ENCODE assay signal across 18 cellular contexts in the genomic region with DNA sequence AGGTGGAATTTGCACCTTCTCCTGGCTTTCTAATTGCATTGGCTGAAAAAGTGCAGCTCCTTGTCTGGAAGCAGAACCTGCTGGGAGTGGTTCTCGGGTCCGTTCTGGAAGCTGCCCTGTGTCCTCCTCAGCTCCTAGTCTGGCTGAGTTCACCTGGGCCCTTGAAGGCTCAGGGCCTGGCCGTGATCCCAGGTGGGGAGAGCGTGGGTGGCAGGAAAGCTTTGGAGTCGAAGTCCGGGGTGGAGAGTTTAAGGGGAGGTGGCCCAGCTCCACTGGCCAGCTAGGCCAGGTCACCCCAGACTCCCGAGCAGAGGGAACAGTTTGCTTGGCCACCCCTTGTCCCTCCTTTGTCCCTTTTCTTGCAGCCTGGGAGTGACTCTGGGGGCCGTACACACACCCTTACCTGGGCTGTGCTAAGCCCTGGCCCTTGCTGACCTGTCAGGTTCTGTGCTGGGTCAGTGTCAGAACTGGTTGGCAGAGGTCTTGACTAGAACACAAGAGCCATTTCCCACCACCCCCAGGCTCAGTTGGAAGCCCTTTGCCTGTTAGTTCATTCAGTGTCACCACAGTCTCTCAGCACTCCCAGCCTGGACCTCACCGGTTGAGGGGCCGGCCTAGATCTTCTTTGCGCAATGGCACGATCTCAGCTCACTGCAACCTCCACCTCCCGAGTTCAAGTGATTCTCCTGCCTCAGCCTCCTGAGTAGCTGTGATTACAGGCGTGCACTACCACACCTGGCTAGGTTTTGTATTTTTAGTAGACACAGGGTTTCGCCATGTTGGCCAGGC.
"Had no signal": no experiment of that assay in that cellular context is flagged by ENCODE, and none has a peak within 500 bp of the region (broad histone marks: within the 10 kb centered on the region; RNA-seq: fewer than 3 reads in every experiment).

No MANE protein-coding gene starts in this region.

- H3K9me3 ChIP-seq: gastrocnemius medialis, uterus had no signal

- ATAC-seq: gastrocnemius medialis; stimulated activated naive CD8-positive, alpha-beta T cell treated with anti-CD3 and anti-CD28 coated beads, Interleukin-15, Interleukin-2, amounts not matched to agents 100 U/mL and 50 U/mL, for 24 hours had no signal

- H3K27ac Mint-ChIP-seq: activated CD4-positive, alpha-beta memory T cell treated with anti-CD3 and anti-CD28 coated beads for 36 hours; activated naive CD8-positive, alpha-beta T cell treated with anti-CD3 and anti-CD28 coated beads for 36 hours had no signal

- H3K4me3 Mint-ChIP-seq: activated CD4-positive, alpha-beta memory T cell treated with anti-CD3 and anti-CD28 coated beads for 36 hours; activated naive CD8-positive, alpha-beta T cell treated with anti-CD3 and anti-CD28 coated beads for 36 hours; nephron had no signal

- H2AFZ ChIP-seq: hepatocyte had no signal

- H3K4me1 Mint-ChIP-seq: activated naive CD8-positive, alpha-beta T cell treated with anti-CD3 and anti-CD28 coated beads for 36 hours had no signal

- H3K4me3 ChIP-seq: gastrocnemius medialis, hepatocyte, uterus had no signal

- H3K27me3 Mint-ChIP-seq: activated CD4-positive, alpha-beta memory T cell treated with anti-CD3 and anti-CD28 coated beads for 36 hours; activated naive CD8-positive, alpha-beta T cell treated with anti-CD3 and anti-CD28 coated beads for 36 hours had no signal

- H3K4me2 ChIP-seq: hepatocyte had no signal

- H3K9me3 Mint-ChIP-seq: activated CD4-positive, alpha-beta memory T cell treated with anti-CD3 and anti-CD28 coated beads for 36 hours; activated naive CD8-positive, alpha-beta T cell treated with anti-CD3 and anti-CD28 coated beads for 36 hours had no signal

- H3K27ac ChIP-seq: gastrocnemius medialis, hepatocyte, uterus had no signal

- H3K27me3 ChIP-seq: gastrocnemius medialis, hepatocyte, uterus had no signal

- FAIRE-seq: bronchial epithelial cell, colon, TTC549 had no signal

- H3K36me3 Mint-ChIP-seq: activated CD4-positive, alpha-beta memory T cell treated with anti-CD3 and anti-CD28 coated beads for 36 hours had no signal

- H3K36me3 ChIP-seq: gastrocnemius medialis, uterus had no signal

- DNase-seq: activated CD4-positive, alpha-beta memory T cell treated with anti-CD3 and anti-CD28 coated beads for 36 hours; activated gamma-delta T cell; activated naive CD8-positive, alpha-beta T cell treated with anti-CD3 and anti-CD28 coated beads for 36 hours; activated T-cell treated with anti-CD3 and anti-CD28 coated beads, Interleukin-2, amount 50 U/mL, for 48 hours; anterior cingulate cortex; effector CD8-positive, alpha-beta T cell; gastrocnemius medialis; mesenchymal stem cell; stimulated activated CD4-positive, alpha-beta T cell treated with anti-CD3 and anti-CD28 coated beads, Interleukin-2, amount 100 ng/mL, for 48 hours; stimulated activated CD8-positive, alpha-beta memory T cell treated with anti-CD3 and anti-CD28 coated beads, Interleukin-4, amount 100 ng/mL, for 48 hours; stimulated activated naive CD8-positive, alpha-beta T cell treated with anti-CD3 and anti-CD28 coated beads, Interleukin-15, Interleukin-2, amounts not matched to agents 100 U/mL and 50 U/mL, for 24 hours; T-helper 2 cell; uterus had no signal
